1 cellular context compared by ENCODE assay signal in the genomic region with DNA sequence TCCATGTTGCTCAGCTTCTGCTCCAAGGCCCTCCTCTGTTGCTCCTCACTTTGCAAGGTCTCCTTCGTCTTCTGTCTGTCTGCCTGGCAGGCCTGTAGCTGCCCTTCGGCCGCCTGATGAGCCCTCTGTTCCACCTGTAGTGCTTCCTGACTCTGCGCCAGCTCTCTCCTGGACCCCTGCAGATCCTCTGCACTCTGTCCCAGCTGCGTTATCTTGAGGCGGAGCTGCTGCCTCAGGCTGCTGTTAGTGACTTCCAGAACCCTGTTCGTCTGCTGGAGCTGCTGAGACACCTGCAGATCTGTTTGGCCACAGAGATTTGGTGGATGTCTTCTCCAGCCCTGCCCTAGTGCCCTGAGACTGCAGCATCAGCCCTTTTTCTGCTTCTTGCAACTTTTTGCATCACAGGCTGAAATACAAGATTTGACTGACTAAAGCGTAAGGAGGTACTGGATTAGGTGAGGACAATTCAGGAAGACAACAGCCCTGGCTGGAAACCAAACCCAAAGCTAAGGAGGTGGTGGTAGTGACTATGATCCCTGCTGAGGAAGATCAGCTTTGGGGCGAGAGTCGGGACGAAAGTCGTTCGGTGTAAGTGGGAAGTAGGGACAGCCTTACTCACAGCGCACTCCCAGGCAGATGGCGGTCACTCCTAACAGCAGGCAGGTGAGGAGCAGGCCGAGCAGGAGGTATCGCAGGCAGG.
TF ChIP-seq lines count a peak whose summit lies in the region.

No MANE protein-coding gene starts in this region.

TF ChIP-seq in HepG2, 621 proteins besides CTCF, POLR2A, EP300 and RAD21:
- TF ChIP-seq, protein P1, sequence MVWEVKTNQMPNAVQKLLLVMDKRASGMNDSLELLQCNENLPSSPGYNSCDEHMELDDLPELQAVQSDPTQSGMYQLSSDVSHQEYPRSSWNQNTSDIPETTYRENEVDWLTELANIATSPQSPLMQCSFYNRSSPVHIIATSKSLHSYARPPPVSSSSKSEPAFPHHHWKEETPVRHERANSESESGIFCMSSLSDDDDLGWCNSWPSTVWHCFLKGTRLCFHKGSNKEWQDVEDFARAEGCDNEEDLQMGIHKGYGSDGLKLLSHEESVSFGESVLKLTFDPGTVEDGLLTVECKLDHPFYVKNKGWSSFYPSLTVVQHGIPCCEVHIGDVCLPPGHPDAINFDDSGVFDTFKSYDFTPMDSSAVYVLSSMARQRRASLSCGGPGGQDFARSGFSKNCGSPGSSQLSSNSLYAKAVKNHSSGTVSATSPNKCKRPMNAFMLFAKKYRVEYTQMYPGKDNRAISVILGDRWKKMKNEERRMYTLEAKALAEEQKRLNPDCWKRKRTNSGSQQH (CRISPR knock-in tag; IDR thresholded peaks at IDR 0.05; ENCODE audit: low read depth) = no peak
- TF ChIP-seq JUND (CRISPR knock-in tag; IDR thresholded peaks at IDR 0.05) = no peak
- TF ChIP-seq ATF7 (IDR thresholded peaks at IDR 0.05) = no peak
- TF ChIP-seq ATF7 (CRISPR knock-in tag; IDR thresholded peaks at IDR 0.05) = no peak
- TF ChIP-seq, protein P2, sequence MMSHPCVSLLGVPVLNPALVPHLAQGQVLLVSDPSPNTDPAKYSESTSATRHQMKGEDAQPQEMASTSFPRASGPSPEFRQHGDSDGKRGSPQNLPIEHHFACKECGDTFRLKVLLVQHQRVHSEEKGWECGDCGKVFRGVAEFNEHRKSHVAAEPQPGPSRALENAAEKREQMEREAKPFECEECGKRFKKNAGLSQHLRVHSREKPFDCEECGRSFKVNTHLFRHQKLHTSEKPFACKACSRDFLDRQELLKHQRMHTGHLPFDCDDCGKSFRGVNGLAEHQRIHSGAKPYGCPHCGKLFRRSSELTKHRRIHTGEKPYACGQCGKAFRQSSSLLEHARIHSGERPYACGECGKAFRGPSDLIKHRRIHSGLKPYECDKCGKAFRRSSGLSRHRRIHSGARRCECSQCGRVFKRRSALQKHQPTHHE (CRISPR knock-in tag; IDR thresholded peaks at IDR 0.05; ENCODE audit: borderline replicate concordance) = no peak
- no peak for TF ChIP-seq TBP (CRISPR knock-in tag; IDR thresholded peaks at IDR 0.05)
- no peak for TF ChIP-seq NFYB (CRISPR knock-in tag; IDR thresholded peaks at IDR 0.05)
- no peak for TF ChIP-seq ZNF207 (IDR thresholded peaks at IDR 0.05; ENCODE audit: borderline replicate concordance)
- no peak for TF ChIP-seq KDM6A (CRISPR knock-in tag; IDR thresholded peaks at IDR 0.05; ENCODE audit: low read depth)
- TF ChIP-seq ZNF563 (CRISPR knock-in tag; IDR thresholded peaks at IDR 0.05) = no peak
- TF ChIP-seq ZFP1 (CRISPR knock-in tag; IDR thresholded peaks at IDR 0.05) = no peak
- no peak for TF ChIP-seq FOSL1 (CRISPR knock-in tag; IDR thresholded peaks at IDR 0.05; ENCODE audit: borderline replicate concordance)
- TF ChIP-seq KMT2B (CRISPR knock-in tag; IDR thresholded peaks at IDR 0.05) = no peak
- TF ChIP-seq, protein P3, sequence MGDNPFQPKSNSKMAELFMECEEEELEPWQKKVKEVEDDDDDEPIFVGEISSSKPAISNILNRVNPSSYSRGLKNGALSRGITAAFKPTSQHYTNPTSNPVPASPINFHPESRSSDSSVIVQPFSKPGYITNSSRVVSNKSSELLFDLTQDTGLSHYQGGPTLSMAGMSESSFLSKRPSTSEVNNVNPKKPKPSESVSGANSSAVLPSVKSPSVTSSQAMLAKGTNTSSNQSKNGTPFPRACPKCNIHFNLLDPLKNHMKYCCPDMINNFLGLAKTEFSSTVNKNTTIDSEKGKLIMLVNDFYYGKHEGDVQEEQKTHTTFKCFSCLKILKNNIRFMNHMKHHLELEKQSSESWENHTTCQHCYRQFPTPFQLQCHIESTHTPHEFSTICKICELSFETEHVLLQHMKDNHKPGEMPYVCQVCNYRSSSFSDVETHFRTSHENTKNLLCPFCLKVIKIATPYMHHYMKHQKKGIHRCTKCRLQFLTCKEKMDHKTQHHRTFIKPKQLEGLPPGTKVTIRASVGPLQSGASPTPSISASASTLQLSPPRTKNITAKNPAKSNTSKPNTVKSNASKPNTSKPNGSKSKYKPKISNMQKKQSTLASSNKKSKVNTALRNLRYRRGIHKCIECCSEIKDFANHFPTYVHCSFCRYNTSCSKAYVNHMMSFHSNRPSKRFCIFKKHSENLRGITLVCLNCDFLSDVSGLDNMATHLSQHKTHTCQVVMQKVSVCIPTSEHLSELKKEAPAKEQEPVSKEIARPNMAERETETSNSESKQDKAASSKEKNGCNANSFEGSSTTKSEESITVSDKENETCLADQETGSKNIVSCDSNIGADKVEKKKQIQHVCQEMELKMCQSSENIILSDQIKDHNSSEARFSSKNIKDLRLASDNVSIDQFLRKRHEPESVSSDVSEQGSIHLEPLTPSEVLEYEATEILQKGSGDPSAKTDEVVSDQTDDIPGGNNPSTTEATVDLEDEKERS (CRISPR knock-in tag; IDR thresholded peaks at IDR 0.05) = no peak
- TF ChIP-seq NKX3-1 (CRISPR knock-in tag; IDR thresholded peaks at IDR 0.05) = no peak
- TF ChIP-seq, protein P4, sequence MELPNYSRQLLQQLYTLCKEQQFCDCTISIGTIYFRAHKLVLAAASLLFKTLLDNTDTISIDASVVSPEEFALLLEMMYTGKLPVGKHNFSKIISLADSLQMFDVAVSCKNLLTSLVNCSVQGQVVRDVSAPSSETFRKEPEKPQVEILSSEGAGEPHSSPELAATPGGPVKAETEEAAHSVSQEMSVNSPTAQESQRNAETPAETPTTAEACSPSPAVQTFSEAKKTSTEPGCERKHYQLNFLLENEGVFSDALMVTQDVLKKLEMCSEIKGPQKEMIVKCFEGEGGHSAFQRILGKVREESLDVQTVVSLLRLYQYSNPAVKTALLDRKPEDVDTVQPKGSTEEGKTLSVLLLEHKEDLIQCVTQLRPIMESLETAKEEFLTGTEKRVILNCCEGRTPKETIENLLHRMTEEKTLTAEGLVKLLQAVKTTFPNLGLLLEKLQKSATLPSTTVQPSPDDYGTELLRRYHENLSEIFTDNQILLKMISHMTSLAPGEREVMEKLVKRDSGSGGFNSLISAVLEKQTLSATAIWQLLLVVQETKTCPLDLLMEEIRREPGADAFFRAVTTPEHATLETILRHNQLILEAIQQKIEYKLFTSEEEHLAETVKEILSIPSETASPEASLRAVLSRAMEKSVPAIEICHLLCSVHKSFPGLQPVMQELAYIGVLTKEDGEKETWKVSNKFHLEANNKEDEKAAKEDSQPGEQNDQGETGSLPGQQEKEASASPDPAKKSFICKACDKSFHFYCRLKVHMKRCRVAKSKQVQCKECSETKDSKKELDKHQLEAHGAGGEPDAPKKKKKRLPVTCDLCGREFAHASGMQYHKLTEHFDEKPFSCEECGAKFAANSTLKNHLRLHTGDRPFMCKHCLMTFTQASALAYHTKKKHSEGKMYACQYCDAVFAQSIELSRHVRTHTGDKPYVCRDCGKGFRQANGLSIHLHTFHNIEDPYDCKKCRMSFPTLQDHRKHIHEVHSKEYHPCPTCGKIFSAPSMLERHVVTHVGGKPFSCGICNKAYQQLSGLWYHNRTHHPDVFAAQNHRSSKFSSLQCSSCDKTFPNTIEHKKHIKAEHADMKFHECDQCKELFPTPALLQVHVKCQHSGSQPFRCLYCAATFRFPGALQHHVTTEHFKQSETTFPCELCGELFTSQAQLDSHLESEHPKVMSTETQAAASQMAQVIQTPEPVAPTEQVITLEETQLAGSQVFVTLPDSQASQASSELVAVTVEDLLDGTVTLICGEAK (IDR thresholded peaks at IDR 0.05) = no peak
- TF ChIP-seq, protein P4 (CRISPR knock-in tag; IDR thresholded peaks at IDR 0.05) = no peak
- TF ChIP-seq NFIC (IDR thresholded peaks at IDR 0.05; ENCODE audit: low read length) = no peak
- no peak for TF ChIP-seq FOXJ3 (CRISPR knock-in tag; IDR thresholded peaks at IDR 0.05; ENCODE audit: borderline replicate concordance)
- no peak for TF ChIP-seq SKI (IDR thresholded peaks at IDR 0.05; ENCODE audit: partially characterized antibody)
TF ChIP-seq in HepG2: peak in this region for 0.
